In the genomic region with DNA sequence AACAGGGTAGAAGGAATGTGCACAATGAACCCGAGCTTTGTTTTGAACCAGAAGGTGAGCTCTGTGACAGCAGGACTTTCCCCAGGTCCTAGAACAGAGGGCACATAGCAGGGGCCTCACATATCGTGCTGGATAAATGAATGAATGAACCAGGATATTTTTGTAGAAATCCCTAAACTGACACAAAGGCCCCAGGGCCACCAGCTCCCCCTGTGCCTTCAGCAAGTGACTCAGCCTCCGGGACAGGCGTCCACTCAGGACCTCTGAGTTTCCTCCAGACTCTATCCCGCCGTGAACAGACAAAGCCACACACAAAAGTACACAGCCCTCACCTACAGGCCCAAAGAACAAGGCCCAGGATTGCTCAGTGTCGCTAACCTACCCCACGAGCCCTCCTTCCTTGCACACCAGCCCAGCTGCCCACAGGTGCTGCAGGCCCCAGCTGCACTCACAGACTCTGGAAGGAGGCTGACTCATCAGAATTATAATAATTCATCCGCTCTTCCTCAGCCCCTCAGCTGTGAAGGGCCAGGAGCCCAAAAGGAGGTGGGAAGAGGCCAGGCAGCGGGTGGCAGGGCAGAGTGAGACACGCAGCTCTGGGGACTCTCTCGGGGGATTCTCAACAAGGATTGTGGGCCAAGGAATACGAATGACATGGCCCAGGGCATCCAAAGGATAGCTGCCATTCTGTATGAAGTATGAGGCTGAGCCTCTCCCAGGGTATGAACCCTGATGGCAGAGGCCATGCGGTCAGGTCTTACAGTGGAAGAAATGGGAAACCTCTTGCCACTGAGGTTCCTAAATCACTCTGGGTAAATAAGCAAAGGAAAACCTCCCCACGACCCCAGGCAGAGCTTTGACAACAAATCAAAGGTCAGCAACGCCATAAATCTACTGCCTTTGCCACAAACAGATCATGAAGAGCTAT, we compare ENCODE assay signal across 1 cellular context.
TF ChIP-seq lines count a peak whose summit lies in the region.

No MANE protein-coding gene starts in this region.

TF ChIP-seq in HepG2, 621 proteins besides CTCF, POLR2A, EP300 and RAD21 (continued from another document and continues in another):
- TF ChIP-seq, protein P1, sequence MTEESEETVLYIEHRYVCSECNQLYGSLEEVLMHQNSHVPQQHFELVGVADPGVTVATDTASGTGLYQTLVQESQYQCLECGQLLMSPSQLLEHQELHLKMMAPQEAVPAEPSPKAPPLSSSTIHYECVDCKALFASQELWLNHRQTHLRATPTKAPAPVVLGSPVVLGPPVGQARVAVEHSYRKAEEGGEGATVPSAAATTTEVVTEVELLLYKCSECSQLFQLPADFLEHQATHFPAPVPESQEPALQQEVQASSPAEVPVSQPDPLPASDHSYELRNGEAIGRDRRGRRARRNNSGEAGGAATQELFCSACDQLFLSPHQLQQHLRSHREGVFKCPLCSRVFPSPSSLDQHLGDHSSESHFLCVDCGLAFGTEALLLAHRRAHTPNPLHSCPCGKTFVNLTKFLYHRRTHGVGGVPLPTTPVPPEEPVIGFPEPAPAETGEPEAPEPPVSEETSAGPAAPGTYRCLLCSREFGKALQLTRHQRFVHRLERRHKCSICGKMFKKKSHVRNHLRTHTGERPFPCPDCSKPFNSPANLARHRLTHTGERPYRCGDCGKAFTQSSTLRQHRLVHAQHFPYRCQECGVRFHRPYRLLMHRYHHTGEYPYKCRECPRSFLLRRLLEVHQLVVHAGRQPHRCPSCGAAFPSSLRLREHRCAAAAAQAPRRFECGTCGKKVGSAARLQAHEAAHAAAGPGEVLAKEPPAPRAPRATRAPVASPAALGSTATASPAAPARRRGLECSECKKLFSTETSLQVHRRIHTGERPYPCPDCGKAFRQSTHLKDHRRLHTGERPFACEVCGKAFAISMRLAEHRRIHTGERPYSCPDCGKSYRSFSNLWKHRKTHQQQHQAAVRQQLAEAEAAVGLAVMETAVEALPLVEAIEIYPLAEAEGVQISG (CRISPR knock-in tag; IDR thresholded peaks at IDR 0.05): 0 out of 2 replicates have a peak, but pooled peaks have one; percentile 44
- peak; percentile 37; the same call in 1 of the 2 replicates for TF ChIP-seq ZNF501 (CRISPR knock-in tag; IDR thresholded peaks at IDR 0.05)
- TF ChIP-seq PHF8 (CRISPR knock-in tag; IDR thresholded peaks at IDR 0.05): peak; percentile 42
- TF ChIP-seq XRCC5 (optimal IDR thresholded peaks at IDR 0.05; ENCODE audit: low read length): peak; percentile 38
- TF ChIP-seq, protein P2, sequence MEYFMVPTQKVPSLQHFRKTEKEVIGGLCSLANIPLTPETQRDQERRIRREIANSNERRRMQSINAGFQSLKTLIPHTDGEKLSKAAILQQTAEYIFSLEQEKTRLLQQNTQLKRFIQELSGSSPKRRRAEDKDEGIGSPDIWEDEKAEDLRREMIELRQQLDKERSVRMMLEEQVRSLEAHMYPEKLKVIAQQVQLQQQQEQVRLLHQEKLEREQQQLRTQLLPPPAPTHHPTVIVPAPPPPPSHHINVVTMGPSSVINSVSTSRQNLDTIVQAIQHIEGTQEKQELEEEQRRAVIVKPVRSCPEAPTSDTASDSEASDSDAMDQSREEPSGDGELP (IDR thresholded peaks at IDR 0.05; ENCODE audit: borderline replicate concordance, low read depth): 0 out of 2 replicates have a peak, but pooled peaks have one; percentile 43
- TF ChIP-seq, protein P3, sequence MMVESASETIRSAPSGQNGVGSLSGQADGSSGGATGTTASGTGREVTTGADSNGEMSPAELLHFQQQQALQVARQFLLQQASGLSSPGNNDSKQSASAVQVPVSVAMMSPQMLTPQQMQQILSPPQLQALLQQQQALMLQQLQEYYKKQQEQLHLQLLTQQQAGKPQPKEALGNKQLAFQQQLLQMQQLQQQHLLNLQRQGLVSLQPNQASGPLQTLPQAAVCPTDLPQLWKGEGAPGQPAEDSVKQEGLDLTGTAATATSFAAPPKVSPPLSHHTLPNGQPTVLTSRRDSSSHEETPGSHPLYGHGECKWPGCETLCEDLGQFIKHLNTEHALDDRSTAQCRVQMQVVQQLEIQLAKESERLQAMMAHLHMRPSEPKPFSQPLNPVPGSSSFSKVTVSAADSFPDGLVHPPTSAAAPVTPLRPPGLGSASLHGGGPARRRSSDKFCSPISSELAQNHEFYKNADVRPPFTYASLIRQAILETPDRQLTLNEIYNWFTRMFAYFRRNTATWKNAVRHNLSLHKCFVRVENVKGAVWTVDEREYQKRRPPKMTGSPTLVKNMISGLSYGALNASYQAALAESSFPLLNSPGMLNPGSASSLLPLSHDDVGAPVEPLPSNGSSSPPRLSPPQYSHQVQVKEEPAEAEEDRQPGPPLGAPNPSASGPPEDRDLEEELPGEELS (CRISPR knock-in tag; IDR thresholded peaks at IDR 0.05): 0 out of 2 replicates have a peak, but pooled peaks have one; percentile 66
- TF ChIP-seq, protein P4, sequence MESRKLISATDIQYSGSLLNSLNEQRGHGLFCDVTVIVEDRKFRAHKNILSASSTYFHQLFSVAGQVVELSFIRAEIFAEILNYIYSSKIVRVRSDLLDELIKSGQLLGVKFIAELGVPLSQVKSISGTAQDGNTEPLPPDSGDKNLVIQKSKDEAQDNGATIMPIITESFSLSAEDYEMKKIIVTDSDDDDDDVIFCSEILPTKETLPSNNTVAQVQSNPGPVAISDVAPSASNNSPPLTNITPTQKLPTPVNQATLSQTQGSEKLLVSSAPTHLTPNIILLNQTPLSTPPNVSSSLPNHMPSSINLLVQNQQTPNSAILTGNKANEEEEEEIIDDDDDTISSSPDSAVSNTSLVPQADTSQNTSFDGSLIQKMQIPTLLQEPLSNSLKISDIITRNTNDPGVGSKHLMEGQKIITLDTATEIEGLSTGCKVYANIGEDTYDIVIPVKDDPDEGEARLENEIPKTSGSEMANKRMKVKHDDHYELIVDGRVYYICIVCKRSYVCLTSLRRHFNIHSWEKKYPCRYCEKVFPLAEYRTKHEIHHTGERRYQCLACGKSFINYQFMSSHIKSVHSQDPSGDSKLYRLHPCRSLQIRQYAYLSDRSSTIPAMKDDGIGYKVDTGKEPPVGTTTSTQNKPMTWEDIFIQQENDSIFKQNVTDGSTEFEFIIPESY (CRISPR knock-in tag; IDR thresholded peaks at IDR 0.05): 0 out of 2 replicates have a peak, but pooled peaks have one; percentile 5
- TF ChIP-seq, protein P5, sequence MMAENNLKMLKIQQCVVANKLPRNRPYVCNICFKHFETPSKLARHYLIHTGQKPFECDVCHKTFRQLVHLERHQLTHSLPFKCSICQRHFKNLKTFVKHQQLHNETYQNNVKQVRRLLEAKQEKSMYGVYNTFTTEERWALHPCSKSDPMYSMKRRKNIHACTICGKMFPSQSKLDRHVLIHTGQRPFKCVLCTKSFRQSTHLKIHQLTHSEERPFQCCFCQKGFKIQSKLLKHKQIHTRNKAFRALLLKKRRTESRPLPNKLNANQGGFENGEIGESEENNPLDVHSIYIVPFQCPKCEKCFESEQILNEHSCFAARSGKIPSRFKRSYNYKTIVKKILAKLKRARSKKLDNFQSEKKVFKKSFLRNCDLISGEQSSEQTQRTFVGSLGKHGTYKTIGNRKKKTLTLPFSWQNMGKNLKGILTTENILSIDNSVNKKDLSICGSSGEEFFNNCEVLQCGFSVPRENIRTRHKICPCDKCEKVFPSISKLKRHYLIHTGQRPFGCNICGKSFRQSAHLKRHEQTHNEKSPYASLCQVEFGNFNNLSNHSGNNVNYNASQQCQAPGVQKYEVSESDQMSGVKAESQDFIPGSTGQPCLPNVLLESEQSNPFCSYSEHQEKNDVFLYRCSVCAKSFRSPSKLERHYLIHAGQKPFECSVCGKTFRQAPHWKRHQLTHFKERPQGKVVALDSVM (CRISPR knock-in tag; IDR thresholded peaks at IDR 0.05): peak; percentile 23; the same call in 1 of the 2 replicates
- TF ChIP-seq, protein P6, sequence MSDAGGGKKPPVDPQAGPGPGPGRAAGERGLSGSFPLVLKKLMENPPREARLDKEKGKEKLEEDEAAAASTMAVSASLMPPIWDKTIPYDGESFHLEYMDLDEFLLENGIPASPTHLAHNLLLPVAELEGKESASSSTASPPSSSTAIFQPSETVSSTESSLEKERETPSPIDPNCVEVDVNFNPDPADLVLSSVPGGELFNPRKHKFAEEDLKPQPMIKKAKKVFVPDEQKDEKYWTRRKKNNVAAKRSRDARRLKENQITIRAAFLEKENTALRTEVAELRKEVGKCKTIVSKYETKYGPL (CRISPR knock-in tag; IDR thresholded peaks at IDR 0.05): 0 out of 2 replicates have a peak, but pooled peaks have one; percentile 6
- peak; percentile 29; the same call in 1 of the 2 replicates for TF ChIP-seq ZNF891 (CRISPR knock-in tag; IDR thresholded peaks at IDR 0.05)
- no peak for TF ChIP-seq KLF15 (CRISPR knock-in tag; IDR thresholded peaks at IDR 0.05; ENCODE audit: borderline replicate concordance)
- TF ChIP-seq JUN (CRISPR knock-in tag; IDR thresholded peaks at IDR 0.05): peak; percentile 55; the same call in 1 of the 2 replicates
- TF ChIP-seq FOSL2 (CRISPR knock-in tag; IDR thresholded peaks at IDR 0.05): peak; percentile 55; the same call in 1 of the 2 replicates
- TF ChIP-seq ZNF773 (CRISPR knock-in tag; IDR thresholded peaks at IDR 0.05; ENCODE audit: borderline replicate concordance): no peak
- peak; percentile 42 for TF ChIP-seq SALL1 (CRISPR knock-in tag; IDR thresholded peaks at IDR 0.05)
- TF ChIP-seq BRD4 (CRISPR knock-in tag; IDR thresholded peaks at IDR 0.05): peak; percentile 61; the same call in 1 of the 2 replicates
- TF ChIP-seq YEATS4 (CRISPR knock-in tag; IDR thresholded peaks at IDR 0.05; ENCODE audit: borderline replicate concordance): 0 out of 2 replicates have a peak, but pooled peaks have one; percentile 38
- TF ChIP-seq, protein P7, sequence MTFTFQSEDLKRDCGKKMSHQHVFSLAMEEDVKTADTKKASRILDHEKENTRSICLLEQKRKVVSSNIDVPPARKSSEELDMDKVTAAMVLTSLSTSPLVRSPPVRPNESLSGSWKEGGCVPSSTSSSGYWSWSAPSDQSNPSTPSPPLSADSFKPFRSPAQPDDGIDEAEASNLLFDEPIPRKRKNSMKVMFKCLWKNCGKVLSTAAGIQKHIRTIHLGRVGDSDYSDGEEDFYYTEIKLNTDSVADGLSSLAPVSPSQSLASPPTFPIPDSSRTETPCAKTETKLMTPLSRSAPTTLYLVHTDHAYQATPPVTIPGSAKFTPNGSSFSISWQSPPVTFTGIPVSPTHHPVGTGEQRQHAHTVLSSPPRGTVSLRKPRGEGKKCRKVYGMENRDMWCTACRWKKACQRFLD (CRISPR knock-in tag; IDR thresholded peaks at IDR 0.05; ENCODE audit: borderline replicate concordance): peak; percentile 65; the same call in 1 of the 2 replicates
- peak; percentile 66; the same call in 1 of the 2 replicates for TF ChIP-seq MAFG (CRISPR knock-in tag; IDR thresholded peaks at IDR 0.05)
- TF ChIP-seq ZNF225 (CRISPR knock-in tag; IDR thresholded peaks at IDR 0.05): peak; percentile 58; the same call in 1 of the 2 replicates
- TF ChIP-seq NFE2 (CRISPR knock-in tag; IDR thresholded peaks at IDR 0.05): 0 out of 2 replicates have a peak, but pooled peaks have one; percentile 20
- TF ChIP-seq, protein P8, sequence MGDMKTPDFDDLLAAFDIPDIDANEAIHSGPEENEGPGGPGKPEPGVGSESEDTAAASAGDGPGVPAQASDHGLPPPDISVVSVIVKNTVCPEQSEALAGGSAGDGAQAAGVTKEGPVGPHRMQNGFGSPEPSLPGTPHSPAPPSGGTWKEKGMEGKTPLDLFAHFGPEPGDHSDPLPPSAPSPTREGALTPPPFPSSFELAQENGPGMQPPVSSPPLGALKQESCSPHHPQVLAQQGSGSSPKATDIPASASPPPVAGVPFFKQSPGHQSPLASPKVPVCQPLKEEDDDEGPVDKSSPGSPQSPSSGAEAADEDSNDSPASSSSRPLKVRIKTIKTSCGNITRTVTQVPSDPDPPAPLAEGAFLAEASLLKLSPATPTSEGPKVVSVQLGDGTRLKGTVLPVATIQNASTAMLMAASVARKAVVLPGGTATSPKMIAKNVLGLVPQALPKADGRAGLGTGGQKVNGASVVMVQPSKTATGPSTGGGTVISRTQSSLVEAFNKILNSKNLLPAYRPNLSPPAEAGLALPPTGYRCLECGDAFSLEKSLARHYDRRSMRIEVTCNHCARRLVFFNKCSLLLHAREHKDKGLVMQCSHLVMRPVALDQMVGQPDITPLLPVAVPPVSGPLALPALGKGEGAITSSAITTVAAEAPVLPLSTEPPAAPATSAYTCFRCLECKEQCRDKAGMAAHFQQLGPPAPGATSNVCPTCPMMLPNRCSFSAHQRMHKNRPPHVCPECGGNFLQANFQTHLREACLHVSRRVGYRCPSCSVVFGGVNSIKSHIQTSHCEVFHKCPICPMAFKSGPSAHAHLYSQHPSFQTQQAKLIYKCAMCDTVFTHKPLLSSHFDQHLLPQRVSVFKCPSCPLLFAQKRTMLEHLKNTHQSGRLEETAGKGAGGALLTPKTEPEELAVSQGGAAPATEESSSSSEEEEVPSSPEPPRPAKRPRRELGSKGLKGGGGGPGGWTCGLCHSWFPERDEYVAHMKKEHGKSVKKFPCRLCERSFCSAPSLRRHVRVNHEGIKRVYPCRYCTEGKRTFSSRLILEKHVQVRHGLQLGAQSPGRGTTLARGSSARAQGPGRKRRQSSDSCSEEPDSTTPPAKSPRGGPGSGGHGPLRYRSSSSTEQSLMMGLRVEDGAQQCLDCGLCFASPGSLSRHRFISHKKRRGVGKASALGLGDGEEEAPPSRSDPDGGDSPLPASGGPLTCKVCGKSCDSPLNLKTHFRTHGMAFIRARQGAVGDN (CRISPR knock-in tag; IDR thresholded peaks at IDR 0.05): peak; percentile 67; the same call in 1 of the 2 replicates
- peak; percentile 44; the same call in 1 of the 2 replicates for TF ChIP-seq MED13 (CRISPR knock-in tag; IDR thresholded peaks at IDR 0.05)
- TF ChIP-seq, protein P9, sequence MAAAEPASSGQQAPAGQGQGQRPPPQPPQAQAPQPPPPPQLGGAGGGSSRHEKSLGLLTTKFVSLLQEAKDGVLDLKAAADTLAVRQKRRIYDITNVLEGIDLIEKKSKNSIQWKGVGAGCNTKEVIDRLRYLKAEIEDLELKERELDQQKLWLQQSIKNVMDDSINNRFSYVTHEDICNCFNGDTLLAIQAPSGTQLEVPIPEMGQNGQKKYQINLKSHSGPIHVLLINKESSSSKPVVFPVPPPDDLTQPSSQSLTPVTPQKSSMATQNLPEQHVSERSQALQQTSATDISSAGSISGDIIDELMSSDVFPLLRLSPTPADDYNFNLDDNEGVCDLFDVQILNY (CRISPR knock-in tag; conservative IDR thresholded peaks at IDR 0.05): 0 out of 2 replicates have a peak, but pooled peaks have one; percentile 46
- TF ChIP-seq TBL1XR1 (IDR thresholded peaks at IDR 0.05; ENCODE audit: borderline replicate concordance, low read length, partially characterized antibody): no peak
- 0 out of 2 replicates have a peak, but pooled peaks have one; percentile 55 for TF ChIP-seq ZNF761 (CRISPR knock-in tag; conservative IDR thresholded peaks at IDR 0.05)
- TF ChIP-seq ZFP90 (CRISPR knock-in tag; IDR thresholded peaks at IDR 0.05; ENCODE audit: borderline replicate concordance): peak; percentile 71; the same call in 1 of the 2 replicates
- TF ChIP-seq ZNF354B (CRISPR knock-in tag; IDR thresholded peaks at IDR 0.05): no peak
- TF ChIP-seq ZNF816 (CRISPR knock-in tag; IDR thresholded peaks at IDR 0.05; ENCODE audit: borderline replicate concordance): no peak
- TF ChIP-seq, protein P10, sequence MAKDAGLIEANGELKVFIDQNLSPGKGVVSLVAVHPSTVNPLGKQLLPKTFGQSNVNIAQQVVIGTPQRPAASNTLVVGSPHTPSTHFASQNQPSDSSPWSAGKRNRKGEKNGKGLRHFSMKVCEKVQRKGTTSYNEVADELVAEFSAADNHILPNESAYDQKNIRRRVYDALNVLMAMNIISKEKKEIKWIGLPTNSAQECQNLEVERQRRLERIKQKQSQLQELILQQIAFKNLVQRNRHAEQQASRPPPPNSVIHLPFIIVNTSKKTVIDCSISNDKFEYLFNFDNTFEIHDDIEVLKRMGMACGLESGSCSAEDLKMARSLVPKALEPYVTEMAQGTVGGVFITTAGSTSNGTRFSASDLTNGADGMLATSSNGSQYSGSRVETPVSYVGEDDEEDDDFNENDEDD (CRISPR knock-in tag; IDR thresholded peaks at IDR 0.05; ENCODE audit: borderline replicate concordance): no peak; the same call in 1 of the 2 replicates
- 0 out of 2 replicates have a peak, but pooled peaks have one; percentile 36 for TF ChIP-seq ZBTB20 (CRISPR knock-in tag; IDR thresholded peaks at IDR 0.05; ENCODE audit: borderline replicate concordance, low read depth)
